In genomic region chrX:128035318-128035717, GRCh38 we compare ENCODE assay signal across 34 cellular contexts. TPM values are rescaled to one million over a fixed set of nuclear protein-coding genes. Genes with fewer than 3 reads are reported as not detected.
"Had no signal": no experiment of that assay in that cellular context is flagged by ENCODE, and none has a peak within 500 bp of the region (broad histone marks: within the 10 kb centered on the region; RNA-seq: fewer than 3 reads in every experiment).

No MANE protein-coding gene starts in this region.

- FAIRE-seq: bronchial epithelial cell, TTC549 had no signal

- DNase-seq: activated B cell treated with CpG ODN at 0.5 μM for 24 hours; activated CD4-positive, alpha-beta memory T cell treated with anti-CD3 and anti-CD28 coated beads for 36 hours; activated CD4-positive, alpha-beta T cell treated with anti-CD3 and anti-CD28 coated beads for 4 hours; activated CD4-positive, alpha-beta T cell treated with anti-CD3 and anti-CD28 coated beads, Interleukin-2, amount 10 ng/mL, durations not matched to agents 24 days and 14 days; activated CD4-positive, alpha-beta T cell treated with anti-CD3 and anti-CD28 coated beads, Interleukin-2, amount 50 U/mL, for 1 hour; activated CD4-positive, alpha-beta T cell treated with anti-CD3 and anti-CD28 coated beads, Interleukin-2, amount 50 U/mL, for 4 hours; activated CD4-positive, CD25-positive, alpha-beta regulatory T cell treated with anti-CD3 and anti-CD28 coated beads, Interleukin-2, amount 50 U/mL, for 72 hours; activated CD8-positive, alpha-beta memory T cell treated with anti-CD3 and anti-CD28 coated beads, Interleukin-2, amount 50 U/mL, for 4 hours; activated CD8-positive, alpha-beta T cell treated with anti-CD3 and anti-CD28 coated beads for 36 hours; activated effector memory CD4-positive, alpha-beta T cell treated with anti-CD3 and anti-CD28 coated beads, Interleukin-2, amount 50 U/mL, for 16 hours; activated gamma-delta T cell treated with Interleukin-2 at 50 U/mL for 16 hours; activated naive CD4-positive, alpha-beta T cell; activated naive CD4-positive, alpha-beta T cell treated with anti-CD3 and anti-CD28 coated beads for 36 hours; activated naive CD4-positive, alpha-beta T cell treated with anti-CD3 and anti-CD28 coated beads, Interleukin-2, amount 50 U/mL, for 16 hours; activated naive CD8-positive, alpha-beta T cell treated with anti-CD3 and anti-CD28 coated beads for 36 hours; activated T-cell treated with anti-CD3 and anti-CD28 coated beads for 4 hours; activated T-cell treated with anti-CD3 and anti-CD28 coated beads, Interleukin-2, amount 50 U/mL, for 1 hour; activated T-cell treated with anti-CD3 and anti-CD28 coated beads, Interleukin-2, amount 50 U/mL, for 4 hours; activated T-cell treated with anti-CD3 and anti-CD28 coated beads, Interleukin-2, amount 50 U/mL, for 72 hours; adrenal gland; amniotic stem cell; aorta; caudate nucleus; T-helper 1 cell; T-helper 2 cell; T-helper 9 cell had no signal

- H3K4me3 ChIP-seq: adrenal gland, cardiac muscle cell had no signal

- ATAC-seq: activated CD8-positive, alpha-beta T cell treated with anti-CD3 and anti-CD28 coated beads for 36 hours; activated naive CD4-positive, alpha-beta T cell treated with anti-CD3 and anti-CD28 coated beads, Interleukin-2, amount 50 U/mL, for 72 hours; activated T-cell treated with anti-CD3 and anti-CD28 coated beads, Interleukin-2, amount 50 U/mL, for 4 hours; activated T-cell treated with anti-CD3 and anti-CD28 coated beads, Interleukin-2, amount 50 U/mL, for 72 hours; activated T-helper 17 cell treated with anti-CD3 and anti-CD28 coated beads, Interleukin-2, amount 50 U/mL, for 72 hours had no signal

- H3K4me1 ChIP-seq: adrenal gland had no signal

- H3K27me3 ChIP-seq: adrenal gland, cardiac muscle cell had no signal

- H3K27ac ChIP-seq: adrenal gland, cardiac muscle cell, VCaP had no signal

- H3K9me3 ChIP-seq: adrenal gland had no signal

- H3K36me3 ChIP-seq: adrenal gland, cardiac muscle cell had no signal

RNA-seq across cellular contexts. Expression of gene ACTRT1, which starts 16.9 kb away (rescaled TPM):
- total RNA-seq: activated B cell treated with CpG ODN at 0.5 μM for 24 hours; activated CD4-positive, alpha-beta memory T cell treated with anti-CD3 and anti-CD28 coated beads for 36 hours; activated CD4-positive, alpha-beta T cell treated with anti-CD3 and anti-CD28 coated beads, Interleukin-2, amount 10 ng/mL, durations not matched to agents 24 days and 14 days; activated CD8-positive, alpha-beta memory T cell treated with anti-CD3 and anti-CD28 coated beads for 36 hours; activated CD8-positive, alpha-beta T cell treated with anti-CD3 and anti-CD28 coated beads for 36 hours; activated naive CD4-positive, alpha-beta T cell treated with anti-CD3 and anti-CD28 coated beads for 36 hours; activated naive CD4-positive, alpha-beta T cell treated with anti-CD3 and anti-CD28 coated beads, Interleukin-2, amount 50 U/mL, for 72 hours; activated naive CD8-positive, alpha-beta T cell treated with anti-CD3 and anti-CD28 coated beads for 36 hours; activated T-cell treated with anti-CD3 and anti-CD28 coated beads, Interleukin-2, amount 50 U/mL, for 4 hours; activated T-cell treated with anti-CD3 and anti-CD28 coated beads, Interleukin-2, amount 50 U/mL, for 72 hours; activated T-helper 1 cell treated with anti-CD3 and anti-CD28 coated beads, Interleukin-12 subunit alpha, Interleukin-12 subunit beta, Interleukin-2, Interleukin-4 antibody, amounts not matched to agents 30 ng/mL and 10 ng/mL and 1 ng/mL, durations not matched to agents 14 hours and 24 hours and 36 hours; activated T-helper 17 cell treated with anti-CD3 and anti-CD28 coated beads, Interleukin-2, amount 50 U/mL, for 72 hours; adrenal gland; aorta; bronchial epithelial cell had no signal
- polyA plus RNA-seq: adrenal gland, cardiac muscle cell had no signal
